ENCODE assay signal across 10 cellular contexts in genomic region chr17:9238340-9239259, GRCh38.
DNase-seq lines count a peak whose midpoint lies in the region; ATAC-seq and TF ChIP-seq lines count a peak whose summit lies in the region.
"Had no signal": no experiment of that assay in that cellular context is flagged by ENCODE, and none has a peak within 500 bp of the region (broad histone marks: within the 10 kb centered on the region; RNA-seq: fewer than 3 reads in every experiment).

No MANE protein-coding gene starts in this region.

- no peak for DNase-seq in stimulated activated naive CD8-positive, alpha-beta T cell treated with anti-CD3 and anti-CD28 coated beads, Interleukin-15, Interleukin-2, amounts not matched to agents 100 U/mL and 50 U/mL, for 24 hours
- no peak for DNase-seq in effector memory CD8-positive, alpha-beta T cell
- DNase-seq in nephron progenitor cell = no peak
- DNase-seq in body of pancreas = no peak
- DNase-seq in cerebellar cortex (ENCODE audit: low spot score) = no peak
- DNase-seq in GM10248 (ENCODE audit: extremely low spot score) = no peak
- DNase-seq: NCI-H2171 had no signal

- POLR2A ChIA-PET in GM10248 (lab: Yijun Ruan, JAX) = no interaction called here

- WGBS in body of pancreas, 2 donors = 83 to 86% methylated on average over 12 to 13 of the region's 13 CpGs

- peak overlapping the region; percentile 82 for H3K4me3 Mint-ChIP-seq in stimulated activated naive CD8-positive, alpha-beta T cell treated with anti-CD3 and anti-CD28 coated beads, Interleukin-15, Interleukin-2, amounts not matched to agents 100 ng/mL and 50 ng/mL, for 24 hours
- peak overlapping the region; percentile 78 to 84 for H3K4me3 Mint-ChIP-seq in effector memory CD8-positive, alpha-beta T cell
- H3K4me3 Mint-ChIP-seq in nephron progenitor cell = peak overlapping the region; percentile 74

- H3K27me3 Mint-ChIP-seq in stimulated activated naive CD8-positive, alpha-beta T cell treated with anti-CD3 and anti-CD28 coated beads, Interleukin-15, Interleukin-2, amounts not matched to agents 100 ng/mL and 50 ng/mL, for 24 hours = peaks cover 4% of the 10 kb centered on the region
- peaks cover 0 to 10% of the 10 kb centered on the region in 2 donors for H3K27me3 Mint-ChIP-seq in effector memory CD8-positive, alpha-beta T cell
- peaks cover 12% of the 10 kb centered on the region for H3K27me3 Mint-ChIP-seq in nephron progenitor cell (ENCODE audit: low read depth, poor library complexity)

- intact Hi-C loops in body of pancreas (cut with DNase I) = no loop called here

- no peak for ATAC-seq in stimulated activated naive CD8-positive, alpha-beta T cell treated with anti-CD3 and anti-CD28 coated beads, Interleukin-15, Interleukin-2, amounts not matched to agents 100 U/mL and 50 U/mL, for 24 hours
- ATAC-seq in effector memory CD8-positive, alpha-beta T cell (replicated peaks) = no peak
- ATAC-seq in body of pancreas (no peak), GM21390 (IDR thresholded peaks at IDR 0.05; ENCODE audit: unreplicated experiment) (no peak)

- no peaks in the 10 kb centered on the region for H3K36me3 ChIP-seq in body of pancreas (replicated peaks in 1 of 2; ENCODE audit: insufficient read depth in 1 of 2, low read depth in 2 of 2)
- H3K36me3 ChIP-seq: SJCRH30 had no signal

- CTCF ChIA-PET in GM10248 (lab: Yijun Ruan, JAX) = no interaction called here

- H3K27ac ChIP-seq in body of pancreas = peak overlapping the region in 2 of 4 donors; percentile 72 to 75
- H3K27ac ChIP-seq: SJCRH30 had no signal

- no peak overlapping the region for H3K4me3 ChIP-seq in body of pancreas

- H3K9me3 Mint-ChIP-seq in stimulated activated naive CD8-positive, alpha-beta T cell treated with anti-CD3 and anti-CD28 coated beads, Interleukin-15, Interleukin-2, amounts not matched to agents 100 ng/mL and 50 ng/mL, for 24 hours = no peaks in the 10 kb centered on the region
- H3K9me3 Mint-ChIP-seq in effector memory CD8-positive, alpha-beta T cell = no peaks in the 10 kb centered on the region
- no peaks in the 10 kb centered on the region for H3K9me3 Mint-ChIP-seq in nephron progenitor cell

- peak overlapping the region; percentile 75 for H3K27ac Mint-ChIP-seq in stimulated activated naive CD8-positive, alpha-beta T cell treated with anti-CD3 and anti-CD28 coated beads, Interleukin-15, Interleukin-2, amounts not matched to agents 100 ng/mL and 50 ng/mL, for 24 hours
- H3K27ac Mint-ChIP-seq in effector memory CD8-positive, alpha-beta T cell = peak overlapping the region; percentile 63 to 71
- no peak overlapping the region for H3K27ac Mint-ChIP-seq in nephron progenitor cell

- peaks cover 27% of the 10 kb centered on the region for H3K4me1 ChIP-seq in body of pancreas

- no peak for TF ChIP-seq CTCF in nephron progenitor cell (IDR thresholded peaks at IDR 0.05)
- TF ChIP-seq CTCF in body of pancreas (IDR thresholded peaks at IDR 0.05) = no peak
- no peak for TF ChIP-seq CTCF in GM10248 (IDR thresholded peaks at IDR 0.05; ENCODE audit: control extremely low read depth, extremely low read depth, low read depth, missing control alignments)

- H3K36me3 Mint-ChIP-seq in stimulated activated naive CD8-positive, alpha-beta T cell treated with anti-CD3 and anti-CD28 coated beads, Interleukin-15, Interleukin-2, amounts not matched to agents 100 ng/mL and 50 ng/mL, for 24 hours (ENCODE audit: low read depth) = no peaks in the 10 kb centered on the region
- H3K36me3 Mint-ChIP-seq in effector memory CD8-positive, alpha-beta T cell (ENCODE audit: insufficient read depth) = peaks cover 16% of the 10 kb centered on the region
- H3K36me3 Mint-ChIP-seq in nephron progenitor cell (ENCODE audit: low read depth) = peaks cover 13% of the 10 kb centered on the region

- no peak for TF ChIP-seq POLR2A in body of pancreas (IDR thresholded peaks at IDR 0.05)

- no peaks in the 10 kb centered on the region for H3K27me3 ChIP-seq in body of pancreas
- H3K27me3 ChIP-seq: SJCRH30 had no signal

- peaks cover 22% of the 10 kb centered on the region for H3K4me1 Mint-ChIP-seq in stimulated activated naive CD8-positive, alpha-beta T cell treated with anti-CD3 and anti-CD28 coated beads, Interleukin-15, Interleukin-2, amounts not matched to agents 100 ng/mL and 50 ng/mL, for 24 hours (ENCODE audit: low read depth)
- peaks cover 15 to 19% of the 10 kb centered on the region in 2 donors for H3K4me1 Mint-ChIP-seq in effector memory CD8-positive, alpha-beta T cell (ENCODE audit: low read depth in 2 of 2)
- peaks cover 62% of the 10 kb centered on the region for H3K4me1 Mint-ChIP-seq in nephron progenitor cell

- no peaks in the 10 kb centered on the region for H3K9me3 ChIP-seq in body of pancreas
- H3K9me3 ChIP-seq: SJCRH30 had no signal
